ENCODE assay signal across 1 cellular context in the genomic region with DNA sequence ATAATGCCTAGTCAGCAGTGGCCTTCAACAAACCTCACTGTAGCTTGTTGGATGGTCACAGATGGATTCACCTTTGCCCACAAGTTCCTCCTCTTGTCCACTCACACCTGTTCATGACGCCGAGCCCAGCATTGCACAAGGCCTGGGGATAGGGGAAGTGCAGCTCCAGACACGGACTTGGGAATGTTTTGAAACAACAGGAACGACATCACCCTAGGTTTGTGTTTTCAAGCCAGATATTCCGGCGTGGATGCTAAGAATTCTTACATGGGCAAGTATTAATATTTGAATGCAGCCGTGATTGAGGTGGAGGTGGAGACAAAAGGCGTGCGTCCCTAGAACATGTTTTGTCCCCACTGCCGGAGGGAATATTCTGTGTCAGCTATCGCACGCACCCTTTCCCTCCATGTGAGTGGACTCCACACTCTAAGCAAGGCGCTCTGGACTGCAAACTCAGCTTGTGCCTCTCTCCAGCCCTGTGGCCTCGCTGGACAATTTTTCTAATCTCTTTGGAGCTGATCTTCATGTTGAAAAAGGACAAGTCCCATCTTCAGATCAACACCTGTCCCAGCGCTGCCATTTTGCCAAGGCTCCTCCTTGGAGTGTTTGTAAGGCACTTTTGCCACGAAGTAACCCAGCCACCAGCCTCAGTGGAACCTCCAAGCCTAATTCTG.
A peak's percentile ranks its signal among the peaks of the same experiment; 100 is the strongest.
TF ChIP-seq lines count a peak whose summit lies in the region.

No MANE protein-coding gene starts in this region.

TF ChIP-seq in HepG2, 621 proteins besides CTCF, POLR2A, EP300 and RAD21 (continued from another document and continues in another):
- TF ChIP-seq, protein P1, sequence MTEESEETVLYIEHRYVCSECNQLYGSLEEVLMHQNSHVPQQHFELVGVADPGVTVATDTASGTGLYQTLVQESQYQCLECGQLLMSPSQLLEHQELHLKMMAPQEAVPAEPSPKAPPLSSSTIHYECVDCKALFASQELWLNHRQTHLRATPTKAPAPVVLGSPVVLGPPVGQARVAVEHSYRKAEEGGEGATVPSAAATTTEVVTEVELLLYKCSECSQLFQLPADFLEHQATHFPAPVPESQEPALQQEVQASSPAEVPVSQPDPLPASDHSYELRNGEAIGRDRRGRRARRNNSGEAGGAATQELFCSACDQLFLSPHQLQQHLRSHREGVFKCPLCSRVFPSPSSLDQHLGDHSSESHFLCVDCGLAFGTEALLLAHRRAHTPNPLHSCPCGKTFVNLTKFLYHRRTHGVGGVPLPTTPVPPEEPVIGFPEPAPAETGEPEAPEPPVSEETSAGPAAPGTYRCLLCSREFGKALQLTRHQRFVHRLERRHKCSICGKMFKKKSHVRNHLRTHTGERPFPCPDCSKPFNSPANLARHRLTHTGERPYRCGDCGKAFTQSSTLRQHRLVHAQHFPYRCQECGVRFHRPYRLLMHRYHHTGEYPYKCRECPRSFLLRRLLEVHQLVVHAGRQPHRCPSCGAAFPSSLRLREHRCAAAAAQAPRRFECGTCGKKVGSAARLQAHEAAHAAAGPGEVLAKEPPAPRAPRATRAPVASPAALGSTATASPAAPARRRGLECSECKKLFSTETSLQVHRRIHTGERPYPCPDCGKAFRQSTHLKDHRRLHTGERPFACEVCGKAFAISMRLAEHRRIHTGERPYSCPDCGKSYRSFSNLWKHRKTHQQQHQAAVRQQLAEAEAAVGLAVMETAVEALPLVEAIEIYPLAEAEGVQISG (CRISPR knock-in tag; IDR thresholded peaks at IDR 0.05), result peak; percentile 77
- TF ChIP-seq ZC3H13 (CRISPR knock-in tag; IDR thresholded peaks at IDR 0.05) (0 out of 2 replicates have a peak, but pooled peaks have one; percentile 54), ZEB1 (IDR thresholded peaks at IDR 0.05; ENCODE audit: insufficient replicate concordance, low read depth) (peak; percentile 96), KDM6A (CRISPR knock-in tag; IDR thresholded peaks at IDR 0.05; ENCODE audit: low read depth) (no peak), ZBTB38 (CRISPR knock-in tag; IDR thresholded peaks at IDR 0.05) (peak; percentile 74), MAF1 (CRISPR knock-in tag; IDR thresholded peaks at IDR 0.05; ENCODE audit: borderline replicate concordance) (no peak), ZNF7 (CRISPR knock-in tag; IDR thresholded peaks at IDR 0.05) (0 out of 2 replicates have a peak, but pooled peaks have one; percentile 3), ZMAT3 (CRISPR knock-in tag; conservative IDR thresholded peaks at IDR 0.05) (peak; percentile 53; the same call in 1 of the 2 replicates), CBX2 (IDR thresholded peaks at IDR 0.05; ENCODE audit: low read depth, low read length) (no peak), CBX2 (CRISPR knock-in tag; IDR thresholded peaks at IDR 0.05; ENCODE audit: low read depth) (0 out of 2 replicates have a peak, but pooled peaks have one; percentile 41), ZBTB7A (CRISPR knock-in tag; IDR thresholded peaks at IDR 0.05) (0 out of 2 replicates have a peak, but pooled peaks have one; percentile 47), SPEN (CRISPR knock-in tag; IDR thresholded peaks at IDR 0.05; ENCODE audit: low read depth) (peak; percentile 71), RFX5 (IDR thresholded peaks at IDR 0.05; ENCODE audit: low read depth, low read length) (0 out of 2 replicates have a peak, but pooled peaks have one; percentile 46), ZNF350 (CRISPR knock-in tag; IDR thresholded peaks at IDR 0.05; ENCODE audit: borderline replicate concordance, low read depth) (peak; percentile 77), THAP11 (CRISPR knock-in tag; IDR thresholded peaks at IDR 0.05) (peak; percentile 87), FOXP1 (IDR thresholded peaks at IDR 0.05) (no peak), FOXP1 (CRISPR knock-in tag; IDR thresholded peaks at IDR 0.05) (peak; percentile 59; the same call in 1 of the 2 replicates), ZNF788 (CRISPR knock-in tag; IDR thresholded peaks at IDR 0.05; ENCODE audit: borderline replicate concordance) (peak; percentile 62; the same call in 1 of the 2 replicates), ZNF253 (CRISPR knock-in tag; IDR thresholded peaks at IDR 0.05; ENCODE audit: borderline replicate concordance) (no peak), ZNF510 (CRISPR knock-in tag; IDR thresholded peaks at IDR 0.05; ENCODE audit: low read depth) (0 out of 2 replicates have a peak, but pooled peaks have one; percentile 82), LCORL (IDR thresholded peaks at IDR 0.05) (no peak), LCORL (CRISPR knock-in tag; IDR thresholded peaks at IDR 0.05) (no peak), ZNF441 (CRISPR knock-in tag; IDR thresholded peaks at IDR 0.05; ENCODE audit: borderline replicate concordance) (no peak), TSC22D2 (CRISPR knock-in tag; IDR thresholded peaks at IDR 0.05; ENCODE audit: borderline replicate concordance) (peak; percentile 14; the same call in 1 of the 2 replicates), FOXC1 (CRISPR knock-in tag; IDR thresholded peaks at IDR 0.05; ENCODE audit: borderline replicate concordance) (0 out of 2 replicates have a peak, but pooled peaks have one; percentile 43)
- TF ChIP-seq, protein P2, sequence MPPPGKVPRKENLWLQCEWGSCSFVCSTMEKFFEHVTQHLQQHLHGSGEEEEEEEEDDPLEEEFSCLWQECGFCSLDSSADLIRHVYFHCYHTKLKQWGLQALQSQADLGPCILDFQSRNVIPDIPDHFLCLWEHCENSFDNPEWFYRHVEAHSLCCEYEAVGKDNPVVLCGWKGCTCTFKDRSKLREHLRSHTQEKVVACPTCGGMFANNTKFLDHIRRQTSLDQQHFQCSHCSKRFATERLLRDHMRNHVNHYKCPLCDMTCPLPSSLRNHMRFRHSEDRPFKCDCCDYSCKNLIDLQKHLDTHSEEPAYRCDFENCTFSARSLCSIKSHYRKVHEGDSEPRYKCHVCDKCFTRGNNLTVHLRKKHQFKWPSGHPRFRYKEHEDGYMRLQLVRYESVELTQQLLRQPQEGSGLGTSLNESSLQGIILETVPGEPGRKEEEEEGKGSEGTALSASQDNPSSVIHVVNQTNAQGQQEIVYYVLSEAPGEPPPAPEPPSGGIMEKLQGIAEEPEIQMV (CRISPR knock-in tag; IDR thresholded peaks at IDR 0.05; ENCODE audit: low read depth), result 0 out of 2 replicates have a peak, but pooled peaks have one; percentile 56
- TF ChIP-seq, protein P3, sequence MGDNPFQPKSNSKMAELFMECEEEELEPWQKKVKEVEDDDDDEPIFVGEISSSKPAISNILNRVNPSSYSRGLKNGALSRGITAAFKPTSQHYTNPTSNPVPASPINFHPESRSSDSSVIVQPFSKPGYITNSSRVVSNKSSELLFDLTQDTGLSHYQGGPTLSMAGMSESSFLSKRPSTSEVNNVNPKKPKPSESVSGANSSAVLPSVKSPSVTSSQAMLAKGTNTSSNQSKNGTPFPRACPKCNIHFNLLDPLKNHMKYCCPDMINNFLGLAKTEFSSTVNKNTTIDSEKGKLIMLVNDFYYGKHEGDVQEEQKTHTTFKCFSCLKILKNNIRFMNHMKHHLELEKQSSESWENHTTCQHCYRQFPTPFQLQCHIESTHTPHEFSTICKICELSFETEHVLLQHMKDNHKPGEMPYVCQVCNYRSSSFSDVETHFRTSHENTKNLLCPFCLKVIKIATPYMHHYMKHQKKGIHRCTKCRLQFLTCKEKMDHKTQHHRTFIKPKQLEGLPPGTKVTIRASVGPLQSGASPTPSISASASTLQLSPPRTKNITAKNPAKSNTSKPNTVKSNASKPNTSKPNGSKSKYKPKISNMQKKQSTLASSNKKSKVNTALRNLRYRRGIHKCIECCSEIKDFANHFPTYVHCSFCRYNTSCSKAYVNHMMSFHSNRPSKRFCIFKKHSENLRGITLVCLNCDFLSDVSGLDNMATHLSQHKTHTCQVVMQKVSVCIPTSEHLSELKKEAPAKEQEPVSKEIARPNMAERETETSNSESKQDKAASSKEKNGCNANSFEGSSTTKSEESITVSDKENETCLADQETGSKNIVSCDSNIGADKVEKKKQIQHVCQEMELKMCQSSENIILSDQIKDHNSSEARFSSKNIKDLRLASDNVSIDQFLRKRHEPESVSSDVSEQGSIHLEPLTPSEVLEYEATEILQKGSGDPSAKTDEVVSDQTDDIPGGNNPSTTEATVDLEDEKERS (CRISPR knock-in tag; IDR thresholded peaks at IDR 0.05), result 0 out of 2 replicates have a peak, but pooled peaks have one; percentile 33
- TF ChIP-seq, protein P4, sequence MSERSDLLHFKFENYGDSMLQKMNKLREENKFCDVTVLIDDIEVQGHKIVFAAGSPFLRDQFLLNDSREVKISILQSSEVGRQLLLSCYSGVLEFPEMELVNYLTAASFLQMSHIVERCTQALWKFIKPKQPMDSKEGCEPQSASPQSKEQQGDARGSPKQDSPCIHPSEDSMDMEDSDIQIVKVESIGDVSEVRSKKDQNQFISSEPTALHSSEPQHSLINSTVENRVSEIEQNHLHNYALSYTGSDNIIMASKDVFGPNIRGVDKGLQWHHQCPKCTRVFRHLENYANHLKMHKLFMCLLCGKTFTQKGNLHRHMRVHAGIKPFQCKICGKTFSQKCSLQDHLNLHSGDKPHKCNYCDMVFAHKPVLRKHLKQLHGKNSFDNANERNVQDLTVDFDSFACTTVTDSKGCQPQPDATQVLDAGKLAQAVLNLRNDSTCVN (CRISPR knock-in tag; IDR thresholded peaks at IDR 0.05; ENCODE audit: borderline replicate concordance), result peak; percentile 64; the same call in 1 of the 2 replicates
- TF ChIP-seq, protein P5, sequence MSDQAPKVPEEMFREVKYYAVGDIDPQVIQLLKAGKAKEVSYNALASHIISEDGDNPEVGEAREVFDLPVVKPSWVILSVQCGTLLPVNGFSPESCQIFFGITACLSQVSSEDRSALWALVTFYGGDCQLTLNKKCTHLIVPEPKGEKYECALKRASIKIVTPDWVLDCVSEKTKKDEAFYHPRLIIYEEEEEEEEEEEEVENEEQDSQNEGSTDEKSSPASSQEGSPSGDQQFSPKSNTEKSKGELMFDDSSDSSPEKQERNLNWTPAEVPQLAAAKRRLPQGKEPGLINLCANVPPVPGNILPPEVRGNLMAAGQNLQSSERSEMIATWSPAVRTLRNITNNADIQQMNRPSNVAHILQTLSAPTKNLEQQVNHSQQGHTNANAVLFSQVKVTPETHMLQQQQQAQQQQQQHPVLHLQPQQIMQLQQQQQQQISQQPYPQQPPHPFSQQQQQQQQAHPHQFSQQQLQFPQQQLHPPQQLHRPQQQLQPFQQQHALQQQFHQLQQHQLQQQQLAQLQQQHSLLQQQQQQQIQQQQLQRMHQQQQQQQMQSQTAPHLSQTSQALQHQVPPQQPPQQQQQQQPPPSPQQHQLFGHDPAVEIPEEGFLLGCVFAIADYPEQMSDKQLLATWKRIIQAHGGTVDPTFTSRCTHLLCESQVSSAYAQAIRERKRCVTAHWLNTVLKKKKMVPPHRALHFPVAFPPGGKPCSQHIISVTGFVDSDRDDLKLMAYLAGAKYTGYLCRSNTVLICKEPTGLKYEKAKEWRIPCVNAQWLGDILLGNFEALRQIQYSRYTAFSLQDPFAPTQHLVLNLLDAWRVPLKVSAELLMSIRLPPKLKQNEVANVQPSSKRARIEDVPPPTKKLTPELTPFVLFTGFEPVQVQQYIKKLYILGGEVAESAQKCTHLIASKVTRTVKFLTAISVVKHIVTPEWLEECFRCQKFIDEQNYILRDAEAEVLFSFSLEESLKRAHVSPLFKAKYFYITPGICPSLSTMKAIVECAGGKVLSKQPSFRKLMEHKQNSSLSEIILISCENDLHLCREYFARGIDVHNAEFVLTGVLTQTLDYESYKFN (CRISPR knock-in tag; conservative IDR thresholded peaks at IDR 0.05), result peak; percentile 51
- TF ChIP-seq, protein P6, sequence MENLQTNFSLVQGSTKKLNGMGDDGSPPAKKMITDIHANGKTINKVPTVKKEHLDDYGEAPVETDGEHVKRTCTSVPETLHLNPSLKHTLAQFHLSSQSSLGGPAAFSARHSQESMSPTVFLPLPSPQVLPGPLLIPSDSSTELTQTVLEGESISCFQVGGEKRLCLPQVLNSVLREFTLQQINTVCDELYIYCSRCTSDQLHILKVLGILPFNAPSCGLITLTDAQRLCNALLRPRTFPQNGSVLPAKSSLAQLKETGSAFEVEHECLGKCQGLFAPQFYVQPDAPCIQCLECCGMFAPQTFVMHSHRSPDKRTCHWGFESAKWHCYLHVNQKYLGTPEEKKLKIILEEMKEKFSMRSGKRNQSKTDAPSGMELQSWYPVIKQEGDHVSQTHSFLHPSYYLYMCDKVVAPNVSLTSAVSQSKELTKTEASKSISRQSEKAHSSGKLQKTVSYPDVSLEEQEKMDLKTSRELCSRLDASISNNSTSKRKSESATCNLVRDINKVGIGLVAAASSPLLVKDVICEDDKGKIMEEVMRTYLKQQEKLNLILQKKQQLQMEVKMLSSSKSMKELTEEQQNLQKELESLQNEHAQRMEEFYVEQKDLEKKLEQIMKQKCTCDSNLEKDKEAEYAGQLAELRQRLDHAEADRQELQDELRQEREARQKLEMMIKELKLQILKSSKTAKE (CRISPR knock-in tag; IDR thresholded peaks at IDR 0.05; ENCODE audit: borderline replicate concordance), result peak; percentile 36; the same call in 1 of the 2 replicates
- TF ChIP-seq, protein P7, sequence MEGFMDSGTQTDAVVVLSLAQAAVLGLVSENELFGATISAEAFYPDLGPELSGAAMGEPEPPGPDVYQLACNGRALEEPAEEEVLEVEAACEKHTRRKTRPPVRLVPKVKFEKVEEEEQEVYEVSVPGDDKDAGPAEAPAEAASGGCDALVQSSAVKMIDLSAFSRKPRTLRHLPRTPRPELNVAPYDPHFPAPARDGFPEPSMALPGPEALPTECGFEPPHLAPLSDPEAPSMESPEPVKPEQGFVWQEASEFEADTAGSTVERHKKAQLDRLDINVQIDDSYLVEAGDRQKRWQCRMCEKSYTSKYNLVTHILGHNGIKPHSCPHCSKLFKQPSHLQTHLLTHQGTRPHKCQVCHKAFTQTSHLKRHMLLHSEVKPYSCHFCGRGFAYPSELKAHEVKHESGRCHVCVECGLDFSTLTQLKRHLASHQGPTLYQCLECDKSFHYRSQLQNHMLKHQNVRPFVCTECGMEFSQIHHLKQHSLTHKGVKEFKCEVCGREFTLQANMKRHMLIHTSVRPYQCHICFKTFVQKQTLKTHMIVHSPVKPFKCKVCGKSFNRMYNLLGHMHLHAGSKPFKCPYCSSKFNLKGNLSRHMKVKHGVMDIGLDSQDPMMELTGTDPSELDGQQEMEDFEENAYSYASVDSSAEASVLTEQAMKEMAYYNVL (CRISPR knock-in tag; IDR thresholded peaks at IDR 0.05; ENCODE audit: borderline replicate concordance), result peak; percentile 59; the same call in 1 of the 2 replicates
- TF ChIP-seq, protein P8, sequence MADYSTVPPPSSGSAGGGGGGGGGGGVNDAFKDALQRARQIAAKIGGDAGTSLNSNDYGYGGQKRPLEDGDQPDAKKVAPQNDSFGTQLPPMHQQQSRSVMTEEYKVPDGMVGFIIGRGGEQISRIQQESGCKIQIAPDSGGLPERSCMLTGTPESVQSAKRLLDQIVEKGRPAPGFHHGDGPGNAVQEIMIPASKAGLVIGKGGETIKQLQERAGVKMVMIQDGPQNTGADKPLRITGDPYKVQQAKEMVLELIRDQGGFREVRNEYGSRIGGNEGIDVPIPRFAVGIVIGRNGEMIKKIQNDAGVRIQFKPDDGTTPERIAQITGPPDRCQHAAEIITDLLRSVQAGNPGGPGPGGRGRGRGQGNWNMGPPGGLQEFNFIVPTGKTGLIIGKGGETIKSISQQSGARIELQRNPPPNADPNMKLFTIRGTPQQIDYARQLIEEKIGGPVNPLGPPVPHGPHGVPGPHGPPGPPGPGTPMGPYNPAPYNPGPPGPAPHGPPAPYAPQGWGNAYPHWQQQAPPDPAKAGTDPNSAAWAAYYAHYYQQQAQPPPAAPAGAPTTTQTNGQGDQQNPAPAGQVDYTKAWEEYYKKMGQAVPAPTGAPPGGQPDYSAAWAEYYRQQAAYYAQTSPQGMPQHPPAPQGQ (CRISPR knock-in tag; IDR thresholded peaks at IDR 0.05; ENCODE audit: borderline replicate concordance), result 0 out of 2 replicates have a peak, but pooled peaks have one; percentile 13
